In the genomic region with DNA sequence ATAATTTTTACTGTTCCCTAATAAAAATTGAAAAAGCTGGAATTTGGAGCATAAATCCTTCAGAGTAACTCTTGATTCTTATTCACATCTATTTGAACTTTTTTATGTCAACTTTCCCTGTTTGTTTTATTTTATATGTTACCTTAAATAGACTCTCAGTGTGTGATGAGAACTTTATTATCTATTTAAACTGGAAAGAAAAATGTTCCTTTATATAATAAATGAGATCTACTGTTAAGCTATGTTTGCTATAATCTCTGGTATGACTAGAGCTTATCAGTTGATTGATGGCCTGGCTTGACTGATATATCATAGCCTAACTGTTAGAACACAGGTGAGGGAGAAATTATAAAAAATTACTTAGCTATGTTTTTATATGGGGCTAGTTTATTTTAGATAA, we compare ENCODE assay signal across 3 cellular contexts.
TF ChIP-seq lines count a peak whose summit lies in the region.

No MANE protein-coding gene starts in this region.

TF ChIP-seq in SK-N-SH, 30 proteins besides CTCF, POLR2A, EP300 and RAD21:
- TF ChIP-seq, protein P1, sequence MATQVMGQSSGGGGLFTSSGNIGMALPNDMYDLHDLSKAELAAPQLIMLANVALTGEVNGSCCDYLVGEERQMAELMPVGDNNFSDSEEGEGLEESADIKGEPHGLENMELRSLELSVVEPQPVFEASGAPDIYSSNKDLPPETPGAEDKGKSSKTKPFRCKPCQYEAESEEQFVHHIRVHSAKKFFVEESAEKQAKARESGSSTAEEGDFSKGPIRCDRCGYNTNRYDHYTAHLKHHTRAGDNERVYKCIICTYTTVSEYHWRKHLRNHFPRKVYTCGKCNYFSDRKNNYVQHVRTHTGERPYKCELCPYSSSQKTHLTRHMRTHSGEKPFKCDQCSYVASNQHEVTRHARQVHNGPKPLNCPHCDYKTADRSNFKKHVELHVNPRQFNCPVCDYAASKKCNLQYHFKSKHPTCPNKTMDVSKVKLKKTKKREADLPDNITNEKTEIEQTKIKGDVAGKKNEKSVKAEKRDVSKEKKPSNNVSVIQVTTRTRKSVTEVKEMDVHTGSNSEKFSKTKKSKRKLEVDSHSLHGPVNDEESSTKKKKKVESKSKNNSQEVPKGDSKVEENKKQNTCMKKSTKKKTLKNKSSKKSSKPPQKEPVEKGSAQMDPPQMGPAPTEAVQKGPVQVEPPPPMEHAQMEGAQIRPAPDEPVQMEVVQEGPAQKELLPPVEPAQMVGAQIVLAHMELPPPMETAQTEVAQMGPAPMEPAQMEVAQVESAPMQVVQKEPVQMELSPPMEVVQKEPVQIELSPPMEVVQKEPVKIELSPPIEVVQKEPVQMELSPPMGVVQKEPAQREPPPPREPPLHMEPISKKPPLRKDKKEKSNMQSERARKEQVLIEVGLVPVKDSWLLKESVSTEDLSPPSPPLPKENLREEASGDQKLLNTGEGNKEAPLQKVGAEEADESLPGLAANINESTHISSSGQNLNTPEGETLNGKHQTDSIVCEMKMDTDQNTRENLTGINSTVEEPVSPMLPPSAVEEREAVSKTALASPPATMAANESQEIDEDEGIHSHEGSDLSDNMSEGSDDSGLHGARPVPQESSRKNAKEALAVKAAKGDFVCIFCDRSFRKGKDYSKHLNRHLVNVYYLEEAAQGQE (IDR thresholded peaks at IDR 0.05; ENCODE audit: low read depth, low read length): no peak
- TF ChIP-seq RXRA (IDR thresholded peaks at IDR 0.05; ENCODE audit: borderline replicate concordance, low read depth) (no peak), POLR2AphosphoS5 (IDR thresholded peaks at IDR 0.05; ENCODE audit: low read depth, low read length) (no peak), JUND (IDR thresholded peaks at IDR 0.05) (no peak), FOSL2 (IDR thresholded peaks at IDR 0.05; ENCODE audit: borderline replicate concordance, low read depth) (no peak), FOXJ3 (CRISPR knock-in tag; IDR thresholded peaks at IDR 0.05) (no peak)

TF ChIP-seq in SK-N-SH treated with all-trans-retinoic acid at 6 μM for 48 hours, 23 proteins besides CTCF, POLR2A, EP300 and RAD21 (continued from another document):
- TF ChIP-seq, protein P2, sequence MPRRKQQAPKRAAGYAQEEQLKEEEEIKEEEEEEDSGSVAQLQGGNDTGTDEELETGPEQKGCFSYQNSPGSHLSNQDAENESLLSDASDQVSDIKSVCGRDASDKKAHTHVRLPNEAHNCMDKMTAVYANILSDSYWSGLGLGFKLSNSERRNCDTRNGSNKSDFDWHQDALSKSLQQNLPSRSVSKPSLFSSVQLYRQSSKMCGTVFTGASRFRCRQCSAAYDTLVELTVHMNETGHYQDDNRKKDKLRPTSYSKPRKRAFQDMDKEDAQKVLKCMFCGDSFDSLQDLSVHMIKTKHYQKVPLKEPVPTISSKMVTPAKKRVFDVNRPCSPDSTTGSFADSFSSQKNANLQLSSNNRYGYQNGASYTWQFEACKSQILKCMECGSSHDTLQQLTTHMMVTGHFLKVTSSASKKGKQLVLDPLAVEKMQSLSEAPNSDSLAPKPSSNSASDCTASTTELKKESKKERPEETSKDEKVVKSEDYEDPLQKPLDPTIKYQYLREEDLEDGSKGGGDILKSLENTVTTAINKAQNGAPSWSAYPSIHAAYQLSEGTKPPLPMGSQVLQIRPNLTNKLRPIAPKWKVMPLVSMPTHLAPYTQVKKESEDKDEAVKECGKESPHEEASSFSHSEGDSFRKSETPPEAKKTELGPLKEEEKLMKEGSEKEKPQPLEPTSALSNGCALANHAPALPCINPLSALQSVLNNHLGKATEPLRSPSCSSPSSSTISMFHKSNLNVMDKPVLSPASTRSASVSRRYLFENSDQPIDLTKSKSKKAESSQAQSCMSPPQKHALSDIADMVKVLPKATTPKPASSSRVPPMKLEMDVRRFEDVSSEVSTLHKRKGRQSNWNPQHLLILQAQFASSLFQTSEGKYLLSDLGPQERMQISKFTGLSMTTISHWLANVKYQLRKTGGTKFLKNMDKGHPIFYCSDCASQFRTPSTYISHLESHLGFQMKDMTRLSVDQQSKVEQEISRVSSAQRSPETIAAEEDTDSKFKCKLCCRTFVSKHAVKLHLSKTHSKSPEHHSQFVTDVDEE (CRISPR knock-in tag; IDR thresholded peaks at IDR 0.05): no peak
- TF ChIP-seq GLIS3 (CRISPR knock-in tag; IDR thresholded peaks at IDR 0.05): no peak
- TF ChIP-seq ZFP30 (CRISPR knock-in tag; IDR thresholded peaks at IDR 0.05): no peak
- no peak for TF ChIP-seq TOX (CRISPR knock-in tag; IDR thresholded peaks at IDR 0.05; ENCODE audit: borderline replicate concordance)

TF ChIP-seq in WTC11, 78 proteins besides CTCF, POLR2A, EP300 and RAD21 (continued from another document):
- TF ChIP-seq, protein P3, sequence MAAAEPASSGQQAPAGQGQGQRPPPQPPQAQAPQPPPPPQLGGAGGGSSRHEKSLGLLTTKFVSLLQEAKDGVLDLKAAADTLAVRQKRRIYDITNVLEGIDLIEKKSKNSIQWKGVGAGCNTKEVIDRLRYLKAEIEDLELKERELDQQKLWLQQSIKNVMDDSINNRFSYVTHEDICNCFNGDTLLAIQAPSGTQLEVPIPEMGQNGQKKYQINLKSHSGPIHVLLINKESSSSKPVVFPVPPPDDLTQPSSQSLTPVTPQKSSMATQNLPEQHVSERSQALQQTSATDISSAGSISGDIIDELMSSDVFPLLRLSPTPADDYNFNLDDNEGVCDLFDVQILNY (CRISPR knock-in tag; IDR thresholded peaks at IDR 0.05): no peak
- TF ChIP-seq ZNF219 (CRISPR knock-in tag; IDR thresholded peaks at IDR 0.05; ENCODE audit: borderline replicate concordance) (no peak), IRF2 (CRISPR knock-in tag; IDR thresholded peaks at IDR 0.05; ENCODE audit: borderline replicate concordance, low read depth) (no peak), HMGA2 (CRISPR knock-in tag; IDR thresholded peaks at IDR 0.05) (no peak)
- TF ChIP-seq, protein P4, sequence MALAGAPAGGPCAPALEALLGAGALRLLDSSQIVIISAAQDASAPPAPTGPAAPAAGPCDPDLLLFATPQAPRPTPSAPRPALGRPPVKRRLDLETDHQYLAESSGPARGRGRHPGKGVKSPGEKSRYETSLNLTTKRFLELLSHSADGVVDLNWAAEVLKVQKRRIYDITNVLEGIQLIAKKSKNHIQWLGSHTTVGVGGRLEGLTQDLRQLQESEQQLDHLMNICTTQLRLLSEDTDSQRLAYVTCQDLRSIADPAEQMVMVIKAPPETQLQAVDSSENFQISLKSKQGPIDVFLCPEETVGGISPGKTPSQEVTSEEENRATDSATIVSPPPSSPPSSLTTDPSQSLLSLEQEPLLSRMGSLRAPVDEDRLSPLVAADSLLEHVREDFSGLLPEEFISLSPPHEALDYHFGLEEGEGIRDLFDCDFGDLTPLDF (CRISPR knock-in tag; IDR thresholded peaks at IDR 0.05): no peak
- TF ChIP-seq, protein P5, sequence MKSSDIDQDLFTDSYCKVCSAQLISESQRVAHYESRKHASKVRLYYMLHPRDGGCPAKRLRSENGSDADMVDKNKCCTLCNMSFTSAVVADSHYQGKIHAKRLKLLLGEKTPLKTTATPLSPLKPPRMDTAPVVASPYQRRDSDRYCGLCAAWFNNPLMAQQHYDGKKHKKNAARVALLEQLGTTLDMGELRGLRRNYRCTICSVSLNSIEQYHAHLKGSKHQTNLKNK (CRISPR knock-in tag; IDR thresholded peaks at IDR 0.05): no peak
